1 cellular context compared by ENCODE assay signal in the genomic region with DNA sequence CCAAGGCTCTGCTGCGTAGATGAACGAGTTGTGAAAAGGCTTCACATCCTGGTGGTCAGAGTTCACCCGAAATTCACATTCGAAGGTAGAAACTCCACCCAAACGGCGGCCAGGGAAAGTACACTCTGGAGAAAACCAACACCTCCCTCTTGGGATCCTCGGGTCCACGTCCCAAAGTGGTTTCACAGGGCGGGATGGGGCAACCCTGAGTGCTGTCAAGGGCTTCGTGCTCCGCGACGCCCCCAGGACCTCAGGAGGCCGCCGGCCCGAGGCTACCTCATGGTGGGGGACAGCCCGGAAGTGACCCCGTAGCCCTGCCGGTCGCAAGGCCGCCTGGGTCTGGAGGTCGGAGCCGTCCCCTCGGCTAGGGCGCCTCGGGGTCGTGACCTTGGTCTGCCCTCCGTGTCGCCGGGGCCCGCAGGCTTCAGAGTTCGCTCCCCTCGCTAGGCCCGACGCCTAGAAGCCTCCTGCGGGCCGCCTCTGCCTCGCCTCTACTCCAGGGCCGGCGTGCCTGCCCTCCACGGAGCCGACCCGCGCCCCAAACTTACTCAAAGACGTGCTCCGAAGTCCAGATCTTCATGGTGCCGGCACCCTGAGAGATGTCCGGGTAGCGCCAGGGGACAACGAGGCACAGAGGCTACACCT.
A peak's percentile ranks its signal among the peaks of the same experiment; 100 is the strongest.
TF ChIP-seq lines count a peak whose summit lies in the region.

A gene (minus strand): TSS at position 636 of the 645 bp plus-strand sequence. CDS start 56 bp downstream, at position 580.

TF ChIP-seq in K562, 482 proteins besides CTCF, POLR2A, EP300 and RAD21 (continued from another document and continues in another):
- TF ChIP-seq, protein P1, sequence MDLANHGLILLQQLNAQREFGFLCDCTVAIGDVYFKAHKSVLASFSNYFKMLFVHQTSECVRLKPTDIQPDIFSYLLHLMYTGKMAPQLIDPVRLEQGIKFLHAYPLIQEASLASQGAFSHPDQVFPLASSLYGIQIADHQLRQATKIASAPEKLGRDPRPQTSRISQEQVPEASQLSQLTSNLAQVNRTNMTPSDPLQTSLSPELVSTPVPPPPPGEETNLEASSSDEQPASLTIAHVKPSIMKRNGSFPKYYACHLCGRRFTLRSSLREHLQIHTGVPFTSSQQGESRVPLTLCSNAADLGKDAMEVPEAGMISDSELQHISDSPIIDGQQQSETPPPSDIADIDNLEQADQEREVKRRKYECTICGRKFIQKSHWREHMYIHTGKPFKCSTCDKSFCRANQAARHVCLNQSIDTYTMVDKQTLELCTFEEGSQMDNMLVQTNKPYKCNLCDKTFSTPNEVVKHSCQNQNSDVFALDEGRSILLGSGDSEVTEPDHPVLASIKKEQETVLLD (IDR thresholded peaks at IDR 0.05) = no peak; the same call in 1 of the 2 replicates
- TF ChIP-seq, protein P2, sequence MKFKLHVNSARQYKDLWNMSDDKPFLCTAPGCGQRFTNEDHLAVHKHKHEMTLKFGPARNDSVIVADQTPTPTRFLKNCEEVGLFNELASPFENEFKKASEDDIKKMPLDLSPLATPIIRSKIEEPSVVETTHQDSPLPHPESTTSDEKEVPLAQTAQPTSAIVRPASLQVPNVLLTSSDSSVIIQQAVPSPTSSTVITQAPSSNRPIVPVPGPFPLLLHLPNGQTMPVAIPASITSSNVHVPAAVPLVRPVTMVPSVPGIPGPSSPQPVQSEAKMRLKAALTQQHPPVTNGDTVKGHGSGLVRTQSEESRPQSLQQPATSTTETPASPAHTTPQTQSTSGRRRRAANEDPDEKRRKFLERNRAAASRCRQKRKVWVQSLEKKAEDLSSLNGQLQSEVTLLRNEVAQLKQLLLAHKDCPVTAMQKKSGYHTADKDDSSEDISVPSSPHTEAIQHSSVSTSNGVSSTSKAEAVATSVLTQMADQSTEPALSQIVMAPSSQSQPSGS (CRISPR knock-in tag; IDR thresholded peaks at IDR 0.05) = no peak
- TF ChIP-seq PHF21A (IDR thresholded peaks at IDR 0.05; ENCODE audit: borderline replicate concordance, low read depth) (peak; percentile 26; the same call in 1 of the 2 replicates), RBM25 (IDR thresholded peaks at IDR 0.05; ENCODE audit: low read depth, low read length, severe bottlenecking) (no peak), ZNF785 (CRISPR knock-in tag; IDR thresholded peaks at IDR 0.05) (no peak), HDAC8 (tag; IDR thresholded peaks at IDR 0.05) (0 out of 2 replicates have a peak, but pooled peaks have one; percentile 31), NR2F6 (CRISPR knock-in tag; IDR thresholded peaks at IDR 0.05) (no peak), YY1 (IDR thresholded peaks at IDR 0.05; ENCODE audit: borderline replicate concordance in 1 of 3, control insufficient read depth in 1 of 3, extremely low read depth in 1 of 3, insufficient read depth in 3 of 3, insufficient read length in 1 of 3, insufficient replicate concordance in 2 of 3, low read depth in 1 of 3, low read length in 2 of 3) (no peak), ZNF431 (CRISPR knock-in tag; IDR thresholded peaks at IDR 0.05) (0 out of 2 replicates have a peak, but pooled peaks have one; percentile 47), NFRKB (IDR thresholded peaks at IDR 0.05; ENCODE audit: low read depth) (0 out of 2 replicates have a peak, but pooled peaks have one; percentile 46), NR1H2 (CRISPR knock-in tag; IDR thresholded peaks at IDR 0.05) (0 out of 2 replicates have a peak, but pooled peaks have one; percentile 65), POLR2G (IDR thresholded peaks at IDR 0.05; ENCODE audit: low read depth, low read length) (peak; percentile 76), SAFB (IDR thresholded peaks at IDR 0.05; ENCODE audit: borderline replicate concordance, low read depth, low read length) (no peak), MXI1 (IDR thresholded peaks at IDR 0.05; ENCODE audit: low read depth, low read length) (no peak), NONO (IDR thresholded peaks at IDR 0.05; ENCODE audit: low read depth in 2 of 2, low read length in 1 of 2) (no peak; a peak in 1 of 4 replicates), MTF1 (CRISPR knock-in tag; IDR thresholded peaks at IDR 0.05; ENCODE audit: borderline replicate concordance) (no peak), ZNF778 (CRISPR knock-in tag; IDR thresholded peaks at IDR 0.05) (no peak), MEF2D (tag; conservative IDR thresholded peaks at IDR 0.05; ENCODE audit: low read depth) (no peak), RCOR1 (IDR thresholded peaks at IDR 0.05; ENCODE audit: borderline replicate concordance in 1 of 2, low read depth in 2 of 2, low read length in 2 of 2) (no peak), TSC22D4 (tag; IDR thresholded peaks at IDR 0.05) (no peak), NCOR1 (IDR thresholded peaks at IDR 0.05) (no peak), ARHGAP35 (IDR thresholded peaks at IDR 0.05; ENCODE audit: partially characterized antibody) (no peak), KDM4B (IDR thresholded peaks at IDR 0.05; ENCODE audit: borderline replicate concordance in 2 of 2, low read depth in 1 of 2) (no peak), CBX5 (IDR thresholded peaks at IDR 0.05; ENCODE audit: borderline replicate concordance, low read depth) (no peak)
- TF ChIP-seq, protein P3, sequence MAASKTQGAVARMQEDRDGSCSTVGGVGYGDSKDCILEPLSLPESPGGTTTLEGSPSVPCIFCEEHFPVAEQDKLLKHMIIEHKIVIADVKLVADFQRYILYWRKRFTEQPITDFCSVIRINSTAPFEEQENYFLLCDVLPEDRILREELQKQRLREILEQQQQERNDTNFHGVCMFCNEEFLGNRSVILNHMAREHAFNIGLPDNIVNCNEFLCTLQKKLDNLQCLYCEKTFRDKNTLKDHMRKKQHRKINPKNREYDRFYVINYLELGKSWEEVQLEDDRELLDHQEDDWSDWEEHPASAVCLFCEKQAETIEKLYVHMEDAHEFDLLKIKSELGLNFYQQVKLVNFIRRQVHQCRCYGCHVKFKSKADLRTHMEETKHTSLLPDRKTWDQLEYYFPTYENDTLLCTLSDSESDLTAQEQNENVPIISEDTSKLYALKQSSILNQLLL (CRISPR knock-in tag; IDR thresholded peaks at IDR 0.05; ENCODE audit: borderline replicate concordance) = no peak
- TF ChIP-seq, protein P4, sequence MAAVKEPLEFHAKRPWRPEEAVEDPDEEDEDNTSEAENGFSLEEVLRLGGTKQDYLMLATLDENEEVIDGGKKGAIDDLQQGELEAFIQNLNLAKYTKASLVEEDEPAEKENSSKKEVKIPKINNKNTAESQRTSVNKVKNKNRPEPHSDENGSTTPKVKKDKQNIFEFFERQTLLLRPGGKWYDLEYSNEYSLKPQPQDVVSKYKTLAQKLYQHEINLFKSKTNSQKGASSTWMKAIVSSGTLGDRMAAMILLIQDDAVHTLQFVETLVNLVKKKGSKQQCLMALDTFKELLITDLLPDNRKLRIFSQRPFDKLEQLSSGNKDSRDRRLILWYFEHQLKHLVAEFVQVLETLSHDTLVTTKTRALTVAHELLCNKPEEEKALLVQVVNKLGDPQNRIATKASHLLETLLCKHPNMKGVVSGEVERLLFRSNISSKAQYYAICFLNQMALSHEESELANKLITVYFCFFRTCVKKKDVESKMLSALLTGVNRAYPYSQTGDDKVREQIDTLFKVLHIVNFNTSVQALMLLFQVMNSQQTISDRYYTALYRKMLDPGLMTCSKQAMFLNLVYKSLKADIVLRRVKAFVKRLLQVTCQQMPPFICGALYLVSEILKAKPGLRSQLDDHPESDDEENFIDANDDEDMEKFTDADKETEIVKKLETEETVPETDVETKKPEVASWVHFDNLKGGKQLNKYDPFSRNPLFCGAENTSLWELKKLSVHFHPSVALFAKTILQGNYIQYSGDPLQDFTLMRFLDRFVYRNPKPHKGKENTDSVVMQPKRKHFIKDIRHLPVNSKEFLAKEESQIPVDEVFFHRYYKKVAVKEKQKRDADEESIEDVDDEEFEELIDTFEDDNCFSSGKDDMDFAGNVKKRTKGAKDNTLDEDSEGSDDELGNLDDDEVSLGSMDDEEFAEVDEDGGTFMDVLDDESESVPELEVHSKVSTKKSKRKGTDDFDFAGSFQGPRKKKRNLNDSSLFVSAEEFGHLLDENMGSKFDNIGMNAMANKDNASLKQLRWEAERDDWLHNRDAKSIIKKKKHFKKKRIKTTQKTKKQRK (IDR thresholded peaks at IDR 0.05; ENCODE audit: borderline replicate concordance, low read depth, low read length) = no peak
- TF ChIP-seq, protein P5, sequence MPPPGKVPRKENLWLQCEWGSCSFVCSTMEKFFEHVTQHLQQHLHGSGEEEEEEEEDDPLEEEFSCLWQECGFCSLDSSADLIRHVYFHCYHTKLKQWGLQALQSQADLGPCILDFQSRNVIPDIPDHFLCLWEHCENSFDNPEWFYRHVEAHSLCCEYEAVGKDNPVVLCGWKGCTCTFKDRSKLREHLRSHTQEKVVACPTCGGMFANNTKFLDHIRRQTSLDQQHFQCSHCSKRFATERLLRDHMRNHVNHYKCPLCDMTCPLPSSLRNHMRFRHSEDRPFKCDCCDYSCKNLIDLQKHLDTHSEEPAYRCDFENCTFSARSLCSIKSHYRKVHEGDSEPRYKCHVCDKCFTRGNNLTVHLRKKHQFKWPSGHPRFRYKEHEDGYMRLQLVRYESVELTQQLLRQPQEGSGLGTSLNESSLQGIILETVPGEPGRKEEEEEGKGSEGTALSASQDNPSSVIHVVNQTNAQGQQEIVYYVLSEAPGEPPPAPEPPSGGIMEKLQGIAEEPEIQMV (tag; conservative IDR thresholded peaks at IDR 0.05; ENCODE audit: low read depth) = no peak
- TF ChIP-seq, protein P6, sequence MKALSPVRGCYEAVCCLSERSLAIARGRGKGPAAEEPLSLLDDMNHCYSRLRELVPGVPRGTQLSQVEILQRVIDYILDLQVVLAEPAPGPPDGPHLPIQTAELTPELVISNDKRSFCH (CRISPR knock-in tag; IDR thresholded peaks at IDR 0.05) = no peak
- TF ChIP-seq, protein P6 (tag; IDR thresholded peaks at IDR 0.05) = peak; percentile 52; the same call in 1 of the 2 replicates
- TF ChIP-seq, protein P7, sequence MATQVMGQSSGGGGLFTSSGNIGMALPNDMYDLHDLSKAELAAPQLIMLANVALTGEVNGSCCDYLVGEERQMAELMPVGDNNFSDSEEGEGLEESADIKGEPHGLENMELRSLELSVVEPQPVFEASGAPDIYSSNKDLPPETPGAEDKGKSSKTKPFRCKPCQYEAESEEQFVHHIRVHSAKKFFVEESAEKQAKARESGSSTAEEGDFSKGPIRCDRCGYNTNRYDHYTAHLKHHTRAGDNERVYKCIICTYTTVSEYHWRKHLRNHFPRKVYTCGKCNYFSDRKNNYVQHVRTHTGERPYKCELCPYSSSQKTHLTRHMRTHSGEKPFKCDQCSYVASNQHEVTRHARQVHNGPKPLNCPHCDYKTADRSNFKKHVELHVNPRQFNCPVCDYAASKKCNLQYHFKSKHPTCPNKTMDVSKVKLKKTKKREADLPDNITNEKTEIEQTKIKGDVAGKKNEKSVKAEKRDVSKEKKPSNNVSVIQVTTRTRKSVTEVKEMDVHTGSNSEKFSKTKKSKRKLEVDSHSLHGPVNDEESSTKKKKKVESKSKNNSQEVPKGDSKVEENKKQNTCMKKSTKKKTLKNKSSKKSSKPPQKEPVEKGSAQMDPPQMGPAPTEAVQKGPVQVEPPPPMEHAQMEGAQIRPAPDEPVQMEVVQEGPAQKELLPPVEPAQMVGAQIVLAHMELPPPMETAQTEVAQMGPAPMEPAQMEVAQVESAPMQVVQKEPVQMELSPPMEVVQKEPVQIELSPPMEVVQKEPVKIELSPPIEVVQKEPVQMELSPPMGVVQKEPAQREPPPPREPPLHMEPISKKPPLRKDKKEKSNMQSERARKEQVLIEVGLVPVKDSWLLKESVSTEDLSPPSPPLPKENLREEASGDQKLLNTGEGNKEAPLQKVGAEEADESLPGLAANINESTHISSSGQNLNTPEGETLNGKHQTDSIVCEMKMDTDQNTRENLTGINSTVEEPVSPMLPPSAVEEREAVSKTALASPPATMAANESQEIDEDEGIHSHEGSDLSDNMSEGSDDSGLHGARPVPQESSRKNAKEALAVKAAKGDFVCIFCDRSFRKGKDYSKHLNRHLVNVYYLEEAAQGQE (CRISPR knock-in tag; IDR thresholded peaks at IDR 0.05; ENCODE audit: low read depth) = no peak
- TF ChIP-seq, protein P8, sequence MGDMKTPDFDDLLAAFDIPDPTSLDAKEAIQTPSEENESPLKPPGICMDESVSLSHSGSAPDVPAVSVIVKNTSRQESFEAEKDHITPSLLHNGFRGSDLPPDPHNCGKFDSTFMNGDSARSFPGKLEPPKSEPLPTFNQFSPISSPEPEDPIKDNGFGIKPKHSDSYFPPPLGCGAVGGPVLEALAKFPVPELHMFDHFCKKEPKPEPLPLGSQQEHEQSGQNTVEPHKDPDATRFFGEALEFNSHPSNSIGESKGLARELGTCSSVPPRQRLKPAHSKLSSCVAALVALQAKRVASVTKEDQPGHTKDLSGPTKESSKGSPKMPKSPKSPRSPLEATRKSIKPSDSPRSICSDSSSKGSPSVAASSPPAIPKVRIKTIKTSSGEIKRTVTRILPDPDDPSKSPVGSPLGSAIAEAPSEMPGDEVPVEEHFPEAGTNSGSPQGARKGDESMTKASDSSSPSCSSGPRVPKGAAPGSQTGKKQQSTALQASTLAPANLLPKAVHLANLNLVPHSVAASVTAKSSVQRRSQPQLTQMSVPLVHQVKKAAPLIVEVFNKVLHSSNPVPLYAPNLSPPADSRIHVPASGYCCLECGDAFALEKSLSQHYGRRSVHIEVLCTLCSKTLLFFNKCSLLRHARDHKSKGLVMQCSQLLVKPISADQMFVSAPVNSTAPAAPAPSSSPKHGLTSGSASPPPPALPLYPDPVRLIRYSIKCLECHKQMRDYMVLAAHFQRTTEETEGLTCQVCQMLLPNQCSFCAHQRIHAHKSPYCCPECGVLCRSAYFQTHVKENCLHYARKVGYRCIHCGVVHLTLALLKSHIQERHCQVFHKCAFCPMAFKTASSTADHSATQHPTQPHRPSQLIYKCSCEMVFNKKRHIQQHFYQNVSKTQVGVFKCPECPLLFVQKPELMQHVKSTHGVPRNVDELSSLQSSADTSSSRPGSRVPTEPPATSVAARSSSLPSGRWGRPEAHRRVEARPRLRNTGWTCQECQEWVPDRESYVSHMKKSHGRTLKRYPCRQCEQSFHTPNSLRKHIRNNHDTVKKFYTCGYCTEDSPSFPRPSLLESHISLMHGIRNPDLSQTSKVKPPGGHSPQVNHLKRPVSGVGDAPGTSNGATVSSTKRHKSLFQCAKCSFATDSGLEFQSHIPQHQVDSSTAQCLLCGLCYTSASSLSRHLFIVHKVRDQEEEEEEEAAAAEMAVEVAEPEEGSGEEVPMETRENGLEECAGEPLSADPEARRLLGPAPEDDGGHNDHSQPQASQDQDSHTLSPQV (IDR thresholded peaks at IDR 0.05) = peak; percentile 82
